ENCODE assay signal across 29 cellular contexts in genomic region chr3:148226246-148226645, GRCh38.
"Had no signal": no experiment of that assay in that cellular context is flagged by ENCODE, and none has a peak within 500 bp of the region (broad histone marks: within the 10 kb centered on the region; RNA-seq: fewer than 3 reads in every experiment).

No MANE protein-coding gene starts in this region.

- DNase-seq: activated B cell treated with CpG ODN at 0.5 μM for 24 hours; activated CD4-positive, alpha-beta T cell treated with anti-CD3 and anti-CD28 coated beads, Interleukin-2, amount 50 U/mL, for 1 hour; activated CD8-positive, alpha-beta memory T cell treated with anti-CD3 and anti-CD28 coated beads, Interleukin-2, amount 10 ng/mL, durations not matched to agents 7 days and 5 days; activated CD8-positive, alpha-beta T cell treated with anti-CD3 and anti-CD28 coated beads for 36 hours; activated naive CD4-positive, alpha-beta T cell; activated T-cell treated with anti-CD3 and anti-CD28 coated beads, Interleukin-2, amount 50 U/mL, for 48 hours; cerebellar nuclear complex; dorsolateral prefrontal cortex; effector memory CD4-positive, alpha-beta T cell; erythroblast; head of caudate nucleus; hippocampal formation; kidney; midbrain; naive thymus-derived CD4-positive, alpha-beta T cell; occipital lobe; right cardiac atrium; spleen; stimulated activated CD4-positive, alpha-beta T cell treated with anti-CD3 and anti-CD28 coated beads, Interleukin-2, amount 100 ng/mL, for 48 hours; stimulated activated naive CD8-positive, alpha-beta T cell treated with anti-CD3 and anti-CD28 coated beads, Interleukin-15, Interleukin-2, amounts not matched to agents 100 U/mL and 50 U/mL, for 24 hours; testis; transverse colon had no signal

- H3K9me3 Mint-ChIP-seq: activated CD8-positive, alpha-beta T cell treated with anti-CD3 and anti-CD28 coated beads for 36 hours; memory B cell; T-helper 2 cell treated with Interferon-gamma antibody and Interleukin-4, amounts not matched to agents 5 μg/mL and 100 μg/mL, for 36 hours had no signal

- H3K27me3 Mint-ChIP-seq: activated B cell treated with CpG ODN at 0.5 μM for 24 hours; activated CD8-positive, alpha-beta memory T cell treated with anti-CD3 and anti-CD28 coated beads, Interleukin-2, amount 10 ng/mL, durations not matched to agents 7 days and 5 days; activated CD8-positive, alpha-beta T cell treated with anti-CD3 and anti-CD28 coated beads for 36 hours; memory B cell; naive thymus-derived CD4-positive, alpha-beta T cell had no signal

- H3K36me3 Mint-ChIP-seq: activated CD8-positive, alpha-beta memory T cell treated with anti-CD3 and anti-CD28 coated beads, Interleukin-2, amount 10 ng/mL, durations not matched to agents 7 days and 5 days; activated naive CD4-positive, alpha-beta T cell treated with anti-CD3 and anti-CD28 coated beads, Interleukin-2, amount 50 U/mL, for 72 hours; memory B cell; naive thymus-derived CD4-positive, alpha-beta T cell had no signal

- H3K4me3 Mint-ChIP-seq: activated B cell treated with CpG ODN at 0.5 μM for 24 hours; activated CD8-positive, alpha-beta memory T cell treated with anti-CD3 and anti-CD28 coated beads, Interleukin-2, amount 10 ng/mL, durations not matched to agents 7 days and 5 days; activated CD8-positive, alpha-beta T cell treated with anti-CD3 and anti-CD28 coated beads for 36 hours; memory B cell; naive thymus-derived CD4-positive, alpha-beta T cell; neural crest cell; T-helper 2 cell treated with Interferon-gamma antibody and Interleukin-4, amounts not matched to agents 5 μg/mL and 100 μg/mL, for 36 hours had no signal

- H3K9me3 ChIP-seq: gastroesophageal sphincter, spleen, testis, transverse colon had no signal

- H3K4me3 ChIP-seq: cardiac muscle cell, coronary artery, dorsolateral prefrontal cortex, gastroesophageal sphincter, spleen, testis, transverse colon had no signal

- ATAC-seq: activated CD8-positive, alpha-beta memory T cell treated with anti-CD3 and anti-CD28 coated beads, Interleukin-2, amount 10 ng/mL, durations not matched to agents 7 days and 5 days; activated CD8-positive, alpha-beta T cell treated with anti-CD3 and anti-CD28 coated beads for 36 hours; activated naive CD4-positive, alpha-beta T cell treated with anti-CD3 and anti-CD28 coated beads, Interleukin-2, amount 50 U/mL, for 72 hours; gastroesophageal sphincter; naive thymus-derived CD4-positive, alpha-beta T cell; right cardiac atrium; stimulated activated naive CD8-positive, alpha-beta T cell treated with anti-CD3 and anti-CD28 coated beads, Interleukin-15, Interleukin-2, amounts not matched to agents 100 U/mL and 50 U/mL, for 24 hours had no signal

- H3K4me1 Mint-ChIP-seq: activated B cell treated with CpG ODN at 0.5 μM for 24 hours; activated CD8-positive, alpha-beta memory T cell treated with anti-CD3 and anti-CD28 coated beads, Interleukin-2, amount 10 ng/mL, durations not matched to agents 7 days and 5 days; memory B cell; naive thymus-derived CD4-positive, alpha-beta T cell had no signal

- H3K27me3 ChIP-seq: cardiac muscle cell, dorsolateral prefrontal cortex, gastroesophageal sphincter, spleen, testis, transverse colon had no signal

- H3K27ac Mint-ChIP-seq: activated B cell treated with CpG ODN at 0.5 μM for 24 hours; activated CD8-positive, alpha-beta memory T cell treated with anti-CD3 and anti-CD28 coated beads, Interleukin-2, amount 10 ng/mL, durations not matched to agents 7 days and 5 days; activated CD8-positive, alpha-beta T cell treated with anti-CD3 and anti-CD28 coated beads for 36 hours; activated naive CD4-positive, alpha-beta T cell treated with anti-CD3 and anti-CD28 coated beads, Interleukin-2, amount 50 U/mL, for 72 hours; memory B cell; naive thymus-derived CD4-positive, alpha-beta T cell; T-helper 2 cell treated with Interferon-gamma antibody and Interleukin-4, amounts not matched to agents 5 μg/mL and 100 μg/mL, for 36 hours had no signal

- H3K36me3 ChIP-seq: cardiac muscle cell, gastroesophageal sphincter, spleen, transverse colon had no signal
